ENCODE assay signal across 1 cellular context in the genomic region with DNA sequence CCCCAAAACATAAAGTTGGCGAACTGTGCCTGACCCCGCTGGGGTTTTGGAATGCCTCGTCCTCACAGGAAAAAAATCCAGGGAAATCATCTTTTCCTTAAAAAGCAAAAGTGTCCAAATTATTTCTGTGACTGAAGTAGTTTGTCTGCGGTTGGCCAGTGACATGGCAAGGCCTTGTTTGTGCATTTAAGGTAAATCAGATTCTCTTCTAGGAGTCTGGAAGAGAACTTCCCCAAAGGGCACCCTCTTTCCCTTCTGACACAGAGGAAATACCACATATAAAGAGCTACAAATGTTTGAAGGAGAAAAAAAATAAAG.
TF ChIP-seq lines count a peak whose summit lies in the region.

No MANE protein-coding gene starts in this region.

TF ChIP-seq in K562, 482 proteins besides CTCF, POLR2A, EP300 and RAD21 (continued from another document):
- TF ChIP-seq, protein P1, sequence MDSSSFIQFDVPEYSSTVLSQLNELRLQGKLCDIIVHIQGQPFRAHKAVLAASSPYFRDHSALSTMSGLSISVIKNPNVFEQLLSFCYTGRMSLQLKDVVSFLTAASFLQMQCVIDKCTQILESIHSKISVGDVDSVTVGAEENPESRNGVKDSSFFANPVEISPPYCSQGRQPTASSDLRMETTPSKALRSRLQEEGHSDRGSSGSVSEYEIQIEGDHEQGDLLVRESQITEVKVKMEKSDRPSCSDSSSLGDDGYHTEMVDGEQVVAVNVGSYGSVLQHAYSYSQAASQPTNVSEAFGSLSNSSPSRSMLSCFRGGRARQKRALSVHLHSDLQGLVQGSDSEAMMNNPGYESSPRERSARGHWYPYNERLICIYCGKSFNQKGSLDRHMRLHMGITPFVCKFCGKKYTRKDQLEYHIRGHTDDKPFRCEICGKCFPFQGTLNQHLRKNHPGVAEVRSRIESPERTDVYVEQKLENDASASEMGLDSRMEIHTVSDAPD (CRISPR knock-in tag; IDR thresholded peaks at IDR 0.05): no peak
- TF ChIP-seq, protein P2, sequence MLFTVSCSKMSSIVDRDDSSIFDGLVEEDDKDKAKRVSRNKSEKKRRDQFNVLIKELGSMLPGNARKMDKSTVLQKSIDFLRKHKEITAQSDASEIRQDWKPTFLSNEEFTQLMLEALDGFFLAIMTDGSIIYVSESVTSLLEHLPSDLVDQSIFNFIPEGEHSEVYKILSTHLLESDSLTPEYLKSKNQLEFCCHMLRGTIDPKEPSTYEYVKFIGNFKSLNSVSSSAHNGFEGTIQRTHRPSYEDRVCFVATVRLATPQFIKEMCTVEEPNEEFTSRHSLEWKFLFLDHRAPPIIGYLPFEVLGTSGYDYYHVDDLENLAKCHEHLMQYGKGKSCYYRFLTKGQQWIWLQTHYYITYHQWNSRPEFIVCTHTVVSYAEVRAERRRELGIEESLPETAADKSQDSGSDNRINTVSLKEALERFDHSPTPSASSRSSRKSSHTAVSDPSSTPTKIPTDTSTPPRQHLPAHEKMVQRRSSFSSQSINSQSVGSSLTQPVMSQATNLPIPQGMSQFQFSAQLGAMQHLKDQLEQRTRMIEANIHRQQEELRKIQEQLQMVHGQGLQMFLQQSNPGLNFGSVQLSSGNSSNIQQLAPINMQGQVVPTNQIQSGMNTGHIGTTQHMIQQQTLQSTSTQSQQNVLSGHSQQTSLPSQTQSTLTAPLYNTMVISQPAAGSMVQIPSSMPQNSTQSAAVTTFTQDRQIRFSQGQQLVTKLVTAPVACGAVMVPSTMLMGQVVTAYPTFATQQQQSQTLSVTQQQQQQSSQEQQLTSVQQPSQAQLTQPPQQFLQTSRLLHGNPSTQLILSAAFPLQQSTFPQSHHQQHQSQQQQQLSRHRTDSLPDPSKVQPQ (CRISPR knock-in tag; IDR thresholded peaks at IDR 0.05; ENCODE audit: borderline replicate concordance): no peak
- TF ChIP-seq CBX1 (IDR thresholded peaks at IDR 0.05; ENCODE audit: low read depth): no peak
TF ChIP-seq in K562: peak in this region for 0.
